ENCODE assay signal across 10 cellular contexts in the genomic region with DNA sequence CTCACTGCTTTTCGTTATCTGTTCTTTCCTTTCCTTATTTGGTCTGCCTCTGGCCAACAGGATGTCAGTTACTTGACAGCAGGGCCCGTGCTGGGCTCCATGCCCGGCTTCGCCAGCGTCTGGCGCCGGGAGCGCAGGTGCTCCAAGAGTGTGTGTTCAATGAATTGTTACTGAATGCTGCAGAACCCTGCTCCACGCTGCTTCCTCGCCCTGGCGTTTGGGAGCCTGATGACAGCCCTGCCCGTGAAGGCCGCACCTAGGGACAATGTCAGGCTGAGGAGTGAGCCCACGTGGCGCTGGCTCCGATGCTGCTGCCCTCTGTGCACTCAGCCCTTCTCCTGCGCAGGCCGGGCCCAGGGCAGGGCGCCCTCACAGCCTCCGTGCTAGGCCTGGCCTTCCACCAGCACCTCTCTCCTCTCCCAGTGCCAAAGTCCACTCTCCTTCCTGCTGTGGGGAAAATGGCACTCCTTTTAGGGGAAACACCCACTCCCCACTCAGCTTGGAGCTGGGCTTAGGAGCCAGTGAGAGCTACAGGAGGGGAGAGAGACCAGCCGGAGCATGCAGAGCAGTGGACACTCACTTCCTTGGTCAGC. TPM values are rescaled to one million over a fixed set of nuclear protein-coding genes. Genes with fewer than 3 reads are reported as not detected.
A peak's percentile ranks its signal among the peaks of the same experiment; 100 is the strongest.
DNase-seq lines count a peak whose midpoint lies in the region; ATAC-seq, FAIRE-seq and TF ChIP-seq lines count a peak whose summit lies in the region.
"Had no signal": no experiment of that assay in that cellular context is flagged by ENCODE, and none has a peak within 500 bp of the region (broad histone marks: within the 10 kb centered on the region; RNA-seq: fewer than 3 reads in every experiment).

No MANE protein-coding gene starts in this region.

- FAIRE-seq in small intestine (lab: Jason Lieb, UNC), result no peak
- FAIRE-seq: kidney had no signal

- no peak for TF ChIP-seq POLR2A in suprapubic skin (IDR thresholded peaks at IDR 0.05)

- intact Hi-C loops in left cardiac atrium (cut with DNase I), result no loop called here

- peak overlapping the region; percentile 23 to 77 (median 35) for H3K27ac Mint-ChIP-seq in IgD-negative memory B cell

- H3K36me3 ChIP-seq in small intestine (ENCODE audit: control insufficient read depth in 2 of 2, insufficient read depth in 2 of 2, low read length in 2 of 2) (no peaks in the 10 kb centered on the region), suprapubic skin (no peaks in the 10 kb centered on the region)

- peaks cover 2% of the 10 kb centered on the region for H3K36me3 Mint-ChIP-seq in IgD-negative memory B cell

- H3K4me3 ChIP-seq in small intestine (ENCODE audit: low read depth in 1 of 2, low read length in 2 of 2) (no peak overlapping the region), suprapubic skin (no peak overlapping the region)

- H3K27ac ChIP-seq in small intestine (ENCODE audit: low read depth in 1 of 2, low read length in 1 of 2) (peak overlapping the region; percentile 63 to 81), suprapubic skin (no peak overlapping the region)

- H3K27me3 ChIP-seq in small intestine (ENCODE audit: control insufficient read depth in 2 of 2, insufficient read depth in 2 of 2, low read length in 2 of 2) (no peaks in the 10 kb centered on the region), suprapubic skin (no peaks in the 10 kb centered on the region)

- 5 to 44% (median 29%) methylated on average over 21 of the region's 21 CpGs for WGBS in small intestine, 3 donors
- WGBS in suprapubic skin, result 32% methylated on average over 21 of the region's 21 CpGs

- H3K9me3 ChIP-seq in small intestine (ENCODE audit: control insufficient read depth, low read depth) (no peaks in the 10 kb centered on the region), suprapubic skin (no peaks in the 10 kb centered on the region)

- H3K4me1 ChIP-seq in small intestine (ENCODE audit: control insufficient read depth in 2 of 2, insufficient read depth in 1 of 2, low read depth in 1 of 2, low read length in 1 of 2) (peaks cover 0 to 6% of the 10 kb centered on the region in 2 donors), suprapubic skin (peaks cover 42% of the 10 kb centered on the region)

- peak overlapping the region in 1 of 4 donors; percentile 73 for H3K4me3 Mint-ChIP-seq in IgD-negative memory B cell

- peaks cover 32 to 43% (median 41%) of the 10 kb centered on the region in 3 donors for H3K4me1 Mint-ChIP-seq in IgD-negative memory B cell

- no peaks in the 10 kb centered on the region for H3K27me3 Mint-ChIP-seq in IgD-negative memory B cell

- H3K9me3 Mint-ChIP-seq in IgD-negative memory B cell, result no peaks in the 10 kb centered on the region

- DNase-seq in SK-N-DZ (ENCODE audit: low spot score) (peak; percentile 61), left cardiac atrium (peak; percentile 57), small intestine (peak; percentile 90), activated gamma-delta T cell treated with Interleukin-2 at 50 U/mL for 16 hours (no peak), H4 (ENCODE audit: low spot score) (no peak), suprapubic skin (ENCODE audit: low spot score in 2 of 2) (no peak)
- DNase-seq: kidney had no signal

- no peak for TF ChIP-seq CTCF in suprapubic skin (IDR thresholded peaks at IDR 0.05)

- ATAC-seq in left cardiac atrium, result peak; percentile 76 to 80
- ATAC-seq in HG03095 (IDR thresholded peaks at IDR 0.05; ENCODE audit: unreplicated experiment), result no peak
- ATAC-seq: HCT116 had no signal

- TF ChIP-seq EP300 in suprapubic skin (IDR thresholded peaks at IDR 0.05), result no peak

RNA-seq across cellular contexts. Expression of a gene that starts 51.4 kb away (rescaled TPM):
- 41.3 TPM for polyA plus RNA-seq in IgD-negative memory B cell
- 15.2 and 17.6 TPM in 2 replicates for polyA plus RNA-seq in SK-N-DZ (2014; cell fraction: cytosol; rRNA removed)
- 8.7 and 9.8 TPM in 2 replicates for polyA plus RNA-seq in SK-N-DZ (2014; cell fraction: nucleus; rRNA removed)
- 10 to 100 TPM; 25.4 to 40.8 TPM for total RNA-seq in left cardiac atrium
- polyA plus RNA-seq in small intestine, result 10 to 100 TPM; 16.1 to 28.6 (median 18.1) TPM
- 25.7 and 39.4 TPM in 2 replicates for total RNA-seq in H4 (2014; rRNA removed; shearing (Covaris generic))
- 10 to 100 TPM; 38.0 to 64.5 (median 42.4) TPM for total RNA-seq in suprapubic skin

Comparison
In these comparisons a context has a peak if more than half of its experiments do, and no peak if none do; other contexts are left out.
1. DNase-seq: peak in SK-N-DZ (single experiment), left cardiac atrium (single experiment) and small intestine (single experiment); none in activated gamma-delta T cell treated with Interleukin-2 at 50 U/mL for 16 hours (single experiment), H4 (single experiment) and suprapubic skin (0 of 2).